37 cellular contexts compared by ENCODE assay signal in genomic region chr16:84155226-84155625, GRCh38. TPM values are rescaled to one million over a fixed set of nuclear protein-coding genes. Genes with fewer than 3 reads are reported as not detected.
"Had no signal": no experiment of that assay in that cellular context is flagged by ENCODE, and none has a peak within 500 bp of the region (broad histone marks: within the 10 kb centered on the region; RNA-seq: fewer than 3 reads in every experiment).

No MANE protein-coding gene starts in this region.

- H3K36me3 Mint-ChIP-seq: activated CD4-positive, alpha-beta memory T cell treated with anti-CD3 and anti-CD28 coated beads for 36 hours; activated CD8-positive, alpha-beta memory T cell treated with anti-CD3 and anti-CD28 coated beads, Interleukin-2, amount 10 ng/mL, durations not matched to agents 7 days and 5 days; activated naive CD4-positive, alpha-beta T cell treated with anti-CD3 and anti-CD28 coated beads, Interleukin-2, amount 50 U/mL, for 24 hours; activated naive CD8-positive, alpha-beta T cell treated with anti-CD3 and anti-CD28 coated beads for 36 hours had no signal

- H3K4me1 Mint-ChIP-seq: activated CD4-positive, alpha-beta T cell treated with anti-CD3 and anti-CD28 coated beads, Interleukin-2, amount 10 ng/mL, durations not matched to agents 24 days and 14 days; activated CD8-positive, alpha-beta memory T cell treated with anti-CD3 and anti-CD28 coated beads, Interleukin-2, amount 10 ng/mL, durations not matched to agents 7 days and 5 days; activated naive CD4-positive, alpha-beta T cell treated with anti-CD3 and anti-CD28 coated beads, Interleukin-2, amount 50 U/mL, for 24 hours; activated naive CD8-positive, alpha-beta T cell treated with anti-CD3 and anti-CD28 coated beads, Interleukin-2, amount 50 U/mL, for 24 hours had no signal

- H3K27ac ChIP-seq: adrenal gland, body of pancreas, esophagus muscularis mucosa, foreskin keratinocyte, gastrocnemius medialis, heart left ventricle, WERI-Rb-1 had no signal

- H3K4me3 ChIP-seq: adrenal gland, body of pancreas, esophagus muscularis mucosa, gastrocnemius medialis, heart left ventricle had no signal

- H3K4me1 ChIP-seq: adrenal gland, body of pancreas, esophagus muscularis mucosa, foreskin keratinocyte, gastrocnemius medialis, heart left ventricle had no signal

- ATAC-seq: activated CD4-positive, alpha-beta T cell treated with anti-CD3 and anti-CD28 coated beads for 36 hours; activated CD8-positive, alpha-beta memory T cell treated with anti-CD3 and anti-CD28 coated beads, Interleukin-2, amount 10 ng/mL, durations not matched to agents 7 days and 5 days; activated CD8-positive, alpha-beta T cell treated with anti-CD3 and anti-CD28 coated beads, Interleukin-2, amount 10 ng/mL, durations not matched to agents 7 days and 5 days; activated naive CD8-positive, alpha-beta T cell treated with anti-CD3 and anti-CD28 coated beads, Interleukin-2, amount 50 U/mL, for 24 hours; body of pancreas; effector memory CD8-positive, alpha-beta T cell; foreskin keratinocyte; gastrocnemius medialis; heart left ventricle; T-helper 17 cell had no signal

- DNase-seq: activated CD4-positive, alpha-beta memory T cell treated with anti-CD3 and anti-CD28 coated beads for 36 hours; activated CD4-positive, alpha-beta T cell treated with anti-CD3 and anti-CD28 coated beads for 36 hours; activated CD4-positive, alpha-beta T cell treated with anti-CD3 and anti-CD28 coated beads, Interleukin-2, amount 10 ng/mL, durations not matched to agents 24 days and 14 days; activated CD4-positive, CD25-positive, alpha-beta regulatory T cell; activated CD4-positive, CD25-positive, alpha-beta regulatory T cell treated with anti-CD3 and anti-CD28 coated beads, Interleukin-2, amount 50 U/mL, for 72 hours; activated CD8-positive, alpha-beta memory T cell treated with anti-CD3 and anti-CD28 coated beads, Interleukin-2, amount 10 ng/mL, durations not matched to agents 7 days and 5 days; activated CD8-positive, alpha-beta memory T cell treated with anti-CD3 and anti-CD28 coated beads, Interleukin-2, amount 50 U/mL, for 4 hours; activated CD8-positive, alpha-beta T cell treated with anti-CD3 and anti-CD28 coated beads, Interleukin-2, amount 10 ng/mL, durations not matched to agents 7 days and 5 days; activated effector memory CD4-positive, alpha-beta T cell treated with anti-CD3 and anti-CD28 coated beads, Interleukin-2, amount 50 U/mL, for 16 hours; activated naive CD4-positive, alpha-beta T cell treated with anti-CD3 and anti-CD28 coated beads for 36 hours; activated naive CD8-positive, alpha-beta T cell treated with anti-CD3 and anti-CD28 coated beads for 36 hours; activated naive CD8-positive, alpha-beta T cell treated with anti-CD3 and anti-CD28 coated beads, Interleukin-2, amount 50 U/mL, for 24 hours; activated T-cell treated with anti-CD3 and anti-CD28 coated beads, Interleukin-2, amount 50 U/mL, for 1 hour; activated T-cell treated with anti-CD3 and anti-CD28 coated beads, Interleukin-2, amount 50 U/mL, for 48 hours; adrenal gland; amygdala; aorta; body of pancreas; caudate nucleus; cortex of kidney; dermis blood vessel endothelial cell; effector CD4-positive, alpha-beta T cell; effector memory CD8-positive, alpha-beta T cell; foreskin keratinocyte; gastrocnemius medialis; glutamatergic neuron; heart left ventricle; T-helper 1 cell; T-helper 17 cell; T1000; WERI-Rb-1 had no signal

- H3K4me3 Mint-ChIP-seq: activated CD4-positive, alpha-beta memory T cell treated with anti-CD3 and anti-CD28 coated beads for 36 hours; activated CD4-positive, alpha-beta T cell treated with anti-CD3 and anti-CD28 coated beads for 36 hours; activated CD4-positive, alpha-beta T cell treated with anti-CD3 and anti-CD28 coated beads, Interleukin-2, amount 10 ng/mL, durations not matched to agents 24 days and 14 days; activated CD8-positive, alpha-beta memory T cell treated with anti-CD3 and anti-CD28 coated beads, Interleukin-2, amount 10 ng/mL, durations not matched to agents 7 days and 5 days; activated CD8-positive, alpha-beta T cell treated with anti-CD3 and anti-CD28 coated beads, Interleukin-2, amount 10 ng/mL, durations not matched to agents 7 days and 5 days; activated naive CD4-positive, alpha-beta T cell treated with anti-CD3 and anti-CD28 coated beads for 36 hours; activated naive CD4-positive, alpha-beta T cell treated with anti-CD3 and anti-CD28 coated beads, Interleukin-2, amount 50 U/mL, for 24 hours; activated naive CD8-positive, alpha-beta T cell treated with anti-CD3 and anti-CD28 coated beads for 36 hours; activated naive CD8-positive, alpha-beta T cell treated with anti-CD3 and anti-CD28 coated beads, Interleukin-2, amount 50 U/mL, for 24 hours; activated T-helper 1 cell treated with anti-CD3 and anti-CD28 coated beads, Interleukin-12 subunit alpha, Interleukin-12 subunit beta, Interleukin-2, Interleukin-4 antibody, amounts not matched to agents 30 ng/mL and 10 ng/mL and 1 ng/mL, durations not matched to agents 14 hours and 24 hours and 36 hours; effector memory CD8-positive, alpha-beta T cell; T-helper 17 cell; T-helper 2 cell treated with Interferon-gamma antibody and Interleukin-4, amounts not matched to agents 5 μg/mL and 100 μg/mL, for 36 hours had no signal

- H3K27me3 ChIP-seq: adrenal gland, body of pancreas had no signal

- H3K9me3 ChIP-seq: adrenal gland, body of pancreas, esophagus muscularis mucosa, gastrocnemius medialis, heart left ventricle had no signal

- H3K9me3 Mint-ChIP-seq: activated CD4-positive, alpha-beta memory T cell treated with anti-CD3 and anti-CD28 coated beads for 36 hours; activated CD4-positive, alpha-beta T cell treated with anti-CD3 and anti-CD28 coated beads, Interleukin-2, amount 10 ng/mL, durations not matched to agents 24 days and 14 days; activated naive CD4-positive, alpha-beta T cell treated with anti-CD3 and anti-CD28 coated beads for 36 hours; activated naive CD4-positive, alpha-beta T cell treated with anti-CD3 and anti-CD28 coated beads, Interleukin-2, amount 50 U/mL, for 24 hours; activated naive CD8-positive, alpha-beta T cell treated with anti-CD3 and anti-CD28 coated beads for 36 hours; activated naive CD8-positive, alpha-beta T cell treated with anti-CD3 and anti-CD28 coated beads, Interleukin-2, amount 50 U/mL, for 24 hours; activated T-helper 1 cell treated with anti-CD3 and anti-CD28 coated beads, Interleukin-12 subunit alpha, Interleukin-12 subunit beta, Interleukin-2, Interleukin-4 antibody, amounts not matched to agents 30 ng/mL and 10 ng/mL and 1 ng/mL, durations not matched to agents 14 hours and 24 hours and 36 hours; activated T-helper 2 cell treated with anti-CD3 and anti-CD28 coated beads, Interferon-gamma antibody, Interleukin-2, Interleukin-4, amounts not matched to agents 10 μg/mL and 5 μg/mL and 100 μg/mL, durations not matched to agents 14 hours and 24 hours and 36 hours; effector memory CD8-positive, alpha-beta T cell; T-helper 2 cell treated with Interferon-gamma antibody and Interleukin-4, amounts not matched to agents 5 μg/mL and 100 μg/mL, for 36 hours had no signal

- H3K27ac Mint-ChIP-seq: activated CD4-positive, alpha-beta memory T cell treated with anti-CD3 and anti-CD28 coated beads for 36 hours; activated CD4-positive, alpha-beta T cell treated with anti-CD3 and anti-CD28 coated beads for 36 hours; activated CD4-positive, alpha-beta T cell treated with anti-CD3 and anti-CD28 coated beads, Interleukin-2, amount 10 ng/mL, durations not matched to agents 24 days and 14 days; activated CD8-positive, alpha-beta memory T cell treated with anti-CD3 and anti-CD28 coated beads, Interleukin-2, amount 10 ng/mL, durations not matched to agents 7 days and 5 days; activated CD8-positive, alpha-beta T cell treated with anti-CD3 and anti-CD28 coated beads, Interleukin-2, amount 10 ng/mL, durations not matched to agents 7 days and 5 days; activated naive CD4-positive, alpha-beta T cell treated with anti-CD3 and anti-CD28 coated beads for 36 hours; activated naive CD4-positive, alpha-beta T cell treated with anti-CD3 and anti-CD28 coated beads, Interleukin-2, amount 50 U/mL, for 24 hours; activated naive CD8-positive, alpha-beta T cell treated with anti-CD3 and anti-CD28 coated beads for 36 hours; activated naive CD8-positive, alpha-beta T cell treated with anti-CD3 and anti-CD28 coated beads, Interleukin-2, amount 50 U/mL, for 24 hours; activated T-helper 1 cell treated with anti-CD3 and anti-CD28 coated beads, Interleukin-12 subunit alpha, Interleukin-12 subunit beta, Interleukin-2, Interleukin-4 antibody, amounts not matched to agents 30 ng/mL and 10 ng/mL and 1 ng/mL, durations not matched to agents 14 hours and 24 hours and 36 hours; activated T-helper 2 cell treated with anti-CD3 and anti-CD28 coated beads, Interferon-gamma antibody, Interleukin-2, Interleukin-4, amounts not matched to agents 10 μg/mL and 5 μg/mL and 100 μg/mL, durations not matched to agents 14 hours and 24 hours and 36 hours; effector memory CD8-positive, alpha-beta T cell; T-helper 17 cell; T-helper 2 cell treated with Interferon-gamma antibody and Interleukin-4, amounts not matched to agents 5 μg/mL and 100 μg/mL, for 36 hours had no signal

- H3K36me3 ChIP-seq: adrenal gland, esophagus muscularis mucosa, gastrocnemius medialis, heart left ventricle, WERI-Rb-1 had no signal

RNA-seq across cellular contexts. Expression of gene DNAAF1, which starts 10.1 kb away (rescaled TPM):
- total RNA-seq: activated CD4-positive, alpha-beta memory T cell treated with anti-CD3 and anti-CD28 coated beads for 36 hours; activated CD4-positive, alpha-beta T cell treated with anti-CD3 and anti-CD28 coated beads, Interleukin-2, amount 10 ng/mL, durations not matched to agents 24 days and 14 days; activated CD8-positive, alpha-beta memory T cell treated with anti-CD3 and anti-CD28 coated beads, Interleukin-2, amount 10 ng/mL, durations not matched to agents 7 days and 5 days; activated CD8-positive, alpha-beta T cell treated with anti-CD3 and anti-CD28 coated beads, Interleukin-2, amount 10 ng/mL, durations not matched to agents 7 days and 5 days; activated naive CD4-positive, alpha-beta T cell treated with anti-CD3 and anti-CD28 coated beads for 36 hours; activated T-helper 1 cell treated with anti-CD3 and anti-CD28 coated beads, Interleukin-12 subunit alpha, Interleukin-12 subunit beta, Interleukin-2, Interleukin-4 antibody, amounts not matched to agents 30 ng/mL and 10 ng/mL and 1 ng/mL, durations not matched to agents 14 hours and 24 hours and 36 hours; chondrocyte; foreskin keratinocyte; gastrocnemius medialis; T-helper 17 cell had no signal
- polyA plus RNA-seq: foreskin keratinocyte had no signal

RNA-seq across cellular contexts. Expression of gene ADAD2, which starts 35.7 kb away (rescaled TPM):
- total RNA-seq: activated CD4-positive, alpha-beta T cell treated with anti-CD3 and anti-CD28 coated beads, Interleukin-2, amount 10 ng/mL, durations not matched to agents 24 days and 14 days; activated CD8-positive, alpha-beta memory T cell treated with anti-CD3 and anti-CD28 coated beads, Interleukin-2, amount 10 ng/mL, durations not matched to agents 7 days and 5 days; activated T-helper 1 cell treated with anti-CD3 and anti-CD28 coated beads, Interleukin-12 subunit alpha, Interleukin-12 subunit beta, Interleukin-2, Interleukin-4 antibody, amounts not matched to agents 30 ng/mL and 10 ng/mL and 1 ng/mL, durations not matched to agents 14 hours and 24 hours and 36 hours; activated T-helper 2 cell treated with anti-CD3 and anti-CD28 coated beads, Interferon-gamma antibody, Interleukin-2, Interleukin-4, amounts not matched to agents 10 μg/mL and 5 μg/mL and 100 μg/mL, durations not matched to agents 14 hours and 24 hours and 36 hours; chondrocyte; dermis blood vessel endothelial cell; foreskin keratinocyte; gastrocnemius medialis; T-helper 17 cell had no signal
- polyA plus RNA-seq: foreskin keratinocyte had no signal
